Comparison of ENCODE assay signal across 8 cellular contexts in the genomic region with DNA sequence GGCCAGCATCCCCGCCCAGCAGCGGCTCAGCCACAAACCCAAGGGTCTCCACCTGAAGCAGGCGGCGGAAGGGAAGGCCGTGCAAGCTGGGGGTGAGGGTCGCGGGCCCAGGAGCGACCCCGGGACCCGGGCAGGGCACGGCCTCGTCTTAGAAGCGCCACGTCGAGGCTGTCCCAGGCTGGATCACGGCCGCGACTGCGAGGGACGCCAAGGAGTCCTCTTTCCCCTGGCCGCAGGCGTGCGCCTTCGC. TPM values are rescaled to one million over a fixed set of nuclear protein-coding genes. Genes with fewer than 3 reads are reported as not detected.
DNase-seq lines count a peak whose midpoint lies in the region; ATAC-seq and TF ChIP-seq lines count a peak whose summit lies in the region.

No MANE protein-coding gene starts in this region.

- no peak for ATAC-seq in CD4-positive, CD25-positive, alpha-beta regulatory T cell (ENCODE audit: low read depth in 2 of 2)
- ATAC-seq in natural killer cell treated with Interleukin-12 subunit alpha and Interleukin-12 subunit beta and Interleukin-15 and Interleukin-18, amount 100 ng/mL, for 72 hours, result no peak
- ATAC-seq in GM18907 (IDR thresholded peaks at IDR 0.05; ENCODE audit: unreplicated experiment), result no peak

- peaks cover 20% of the 10 kb centered on the region for H3K4me1 ChIP-seq in CD4-positive, CD25-positive, alpha-beta regulatory T cell (ENCODE audit: control insufficient read depth, insufficient read depth, low read length, poor library complexity, severe bottlenecking)
- peaks cover 9 to 22% of the 10 kb centered on the region in 2 donors for H3K4me1 ChIP-seq in duodenal mucosa (ENCODE audit: control insufficient read depth in 1 of 2, insufficient read depth in 2 of 2, low read length in 2 of 2)

- H3K9ac ChIP-seq in duodenal mucosa (ENCODE audit: low read depth in 1 of 2, low read length in 2 of 2), result peak overlapping the region; percentile 66 to 77

- DNase-seq in CD4-positive, CD25-positive, alpha-beta regulatory T cell, result no peak
- no peak for DNase-seq in natural killer cell treated with Interleukin-12 subunit alpha and Interleukin-12 subunit beta and Interleukin-15 and Interleukin-18, amount 100 ng/mL, for 72 hours (ENCODE audit: low spot score)
- no peak for DNase-seq in NCI-H2107 (lab: John Stamatoyannopoulos, UW)
- DNase-seq in occipital lobe (lab: John Stamatoyannopoulos, UW), result no peak
- DNase-seq in activated effector memory CD4-positive, alpha-beta T cell treated with Interleukin-2 at 50 U/mL for 16 hours, result no peak

- H3K27me3 ChIP-seq in CD4-positive, CD25-positive, alpha-beta regulatory T cell (ENCODE audit: control insufficient read depth, insufficient read depth, low read length), result no peaks in the 10 kb centered on the region
- H3K27me3 ChIP-seq in duodenal mucosa (ENCODE audit: control insufficient read depth in 1 of 2, insufficient read depth in 2 of 2, low read length in 2 of 2), result no peaks in the 10 kb centered on the region

- peak overlapping the region; percentile 38 for H3K27ac ChIP-seq in CD4-positive, CD25-positive, alpha-beta regulatory T cell (ENCODE audit: insufficient read depth, low read length, poor library complexity, severe bottlenecking)
- H3K27ac ChIP-seq in duodenal mucosa (ENCODE audit: low read depth, low read length), result no peak overlapping the region

- H3K4me3 Mint-ChIP-seq in CD4-positive, CD25-positive, alpha-beta regulatory T cell, result peak overlapping the region; percentile 88 to 96 (median 92)
- H3K4me3 Mint-ChIP-seq in natural killer cell treated with Interleukin-12 subunit alpha and Interleukin-12 subunit beta and Interleukin-15 and Interleukin-18, amount 100 ng/mL, for 72 hours, result peak overlapping the region; percentile 91

- TF ChIP-seq EP300 in Ishikawa (IDR thresholded peaks at IDR 0.05; ENCODE audit: borderline replicate concordance), result no peak

- peaks cover 3% of the 10 kb centered on the region for H3K36me3 Mint-ChIP-seq in CD4-positive, CD25-positive, alpha-beta regulatory T cell
- no peaks in the 10 kb centered on the region for H3K36me3 Mint-ChIP-seq in natural killer cell treated with Interleukin-12 subunit alpha and Interleukin-12 subunit beta and Interleukin-15 and Interleukin-18, amount 100 ng/mL, for 72 hours

- H3K4me1 Mint-ChIP-seq in CD4-positive, CD25-positive, alpha-beta regulatory T cell, result peaks cover 4 to 23% (median 13%) of the 10 kb centered on the region in 4 donors
- peaks cover 18 to 30% of the 10 kb centered on the region in 2 donors for H3K4me1 Mint-ChIP-seq in natural killer cell treated with Interleukin-12 subunit alpha and Interleukin-12 subunit beta and Interleukin-15 and Interleukin-18, amount 100 ng/mL, for 72 hours (ENCODE audit: low read depth in 2 of 2)

- H3K27ac Mint-ChIP-seq in CD4-positive, CD25-positive, alpha-beta regulatory T cell, result peak overlapping the region in 2 of 3 donors; percentile 60 to 86
- peak overlapping the region; percentile 68 to 77 for H3K27ac Mint-ChIP-seq in natural killer cell treated with Interleukin-12 subunit alpha and Interleukin-12 subunit beta and Interleukin-15 and Interleukin-18, amount 100 ng/mL, for 72 hours

- no peaks in the 10 kb centered on the region for H3K9me3 ChIP-seq in CD4-positive, CD25-positive, alpha-beta regulatory T cell (ENCODE audit: control insufficient read depth in 2 of 2, low read length in 2 of 2)
- H3K9me3 ChIP-seq in duodenal mucosa (ENCODE audit: control insufficient read depth in 1 of 2, low read length in 2 of 2), result no peaks in the 10 kb centered on the region

- H3K36me3 ChIP-seq in CD4-positive, CD25-positive, alpha-beta regulatory T cell (ENCODE audit: control insufficient read depth, insufficient read depth, low read length), result peaks cover 6% of the 10 kb centered on the region
- peaks cover 0 to 13% of the 10 kb centered on the region in 2 donors for H3K36me3 ChIP-seq in duodenal mucosa (ENCODE audit: control insufficient read depth in 1 of 2, insufficient read depth in 2 of 2, low read length in 2 of 2)

- H3K9me3 Mint-ChIP-seq in CD4-positive, CD25-positive, alpha-beta regulatory T cell, result peaks cover 0 to 1% (median 0%) of the 10 kb centered on the region in 7 donors
- no peaks in the 10 kb centered on the region for H3K9me3 Mint-ChIP-seq in natural killer cell treated with Interleukin-12 subunit alpha and Interleukin-12 subunit beta and Interleukin-15 and Interleukin-18, amount 100 ng/mL, for 72 hours

- no peak overlapping the region for H3K4me3 ChIP-seq in CD4-positive, CD25-positive, alpha-beta regulatory T cell (ENCODE audit: low read depth, low read length)
- peak overlapping the region; percentile 75 to 84 for H3K4me3 ChIP-seq in duodenal mucosa (ENCODE audit: low read depth in 1 of 2, low read length in 2 of 2)

- TF ChIP-seq RAD21 in Ishikawa (IDR thresholded peaks at IDR 0.05; ENCODE audit: low read depth), result no peak

- H3K27me3 Mint-ChIP-seq in CD4-positive, CD25-positive, alpha-beta regulatory T cell, result peaks cover 6% of the 10 kb centered on the region
- no peaks in the 10 kb centered on the region for H3K27me3 Mint-ChIP-seq in natural killer cell treated with Interleukin-12 subunit alpha and Interleukin-12 subunit beta and Interleukin-15 and Interleukin-18, amount 100 ng/mL, for 72 hours

TF ChIP-seq in Ishikawa, 13 proteins besides CTCF, POLR2A, EP300 and RAD21:
- TF ChIP-seq, protein P1, sequence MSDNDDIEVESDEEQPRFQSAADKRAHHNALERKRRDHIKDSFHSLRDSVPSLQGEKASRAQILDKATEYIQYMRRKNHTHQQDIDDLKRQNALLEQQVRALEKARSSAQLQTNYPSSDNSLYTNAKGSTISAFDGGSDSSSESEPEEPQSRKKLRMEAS (IDR thresholded peaks at IDR 0.05), result peak; percentile 93; the same call in 1 of the 2 replicates
- no peak for TF ChIP-seq TEAD4 (IDR thresholded peaks at IDR 0.05)

RNA-seq across cellular contexts. Expression of a gene that starts 0.5 kb away (rescaled TPM):
- total RNA-seq in CD4-positive, CD25-positive, alpha-beta regulatory T cell, result 6.8 TPM
- polyA plus RNA-seq in CD4-positive, CD25-positive, alpha-beta regulatory T cell, result 1 to 10 TPM; 3.3 to 6.9 (median 5.8) TPM
- total RNA-seq in natural killer cell treated with Interleukin-12 subunit alpha and Interleukin-12 subunit beta and Interleukin-15 and Interleukin-18, amount 100 ng/mL, for 72 hours, result 10 to 100 TPM; 36.1 to 79.5 TPM
- total RNA-seq in occipital lobe, result 10.8 TPM

RNA-seq across cellular contexts. Expression of a gene that starts 31.2 kb away (rescaled TPM):
- total RNA-seq in CD4-positive, CD25-positive, alpha-beta regulatory T cell, result not detected
- 1 to 10 TPM in 1 of 4 donors, under 1 TPM in 2, not detected in 1; 0.41 to 1.4 (median 0.67) TPM for polyA plus RNA-seq in CD4-positive, CD25-positive, alpha-beta regulatory T cell
- total RNA-seq in natural killer cell treated with Interleukin-12 subunit alpha and Interleukin-12 subunit beta and Interleukin-15 and Interleukin-18, amount 100 ng/mL, for 72 hours, result 10 to 100 TPM in 1 of 2 donors, 1 to 10 TPM in 1; 8.6 to 39.0 TPM
- 8.4 TPM for total RNA-seq in occipital lobe

RNA-seq across cellular contexts. Expression of a gene that starts 42.4 kb away (rescaled TPM):
- not detected for total RNA-seq in CD4-positive, CD25-positive, alpha-beta regulatory T cell
- polyA plus RNA-seq in CD4-positive, CD25-positive, alpha-beta regulatory T cell, result not detected
- not detected for total RNA-seq in natural killer cell treated with Interleukin-12 subunit alpha and Interleukin-12 subunit beta and Interleukin-15 and Interleukin-18, amount 100 ng/mL, for 72 hours
- total RNA-seq in occipital lobe, result 5.8 TPM

RNA-seq across cellular contexts. Expression of a gene that starts 46.2 kb away (rescaled TPM):
- total RNA-seq in CD4-positive, CD25-positive, alpha-beta regulatory T cell, result 5.8 TPM
- polyA plus RNA-seq in CD4-positive, CD25-positive, alpha-beta regulatory T cell, result 1 to 10 TPM in 3 of 4 donors, under 1 TPM in 1; 0.84 to 1.6 (median 1.2) TPM
- 10 to 100 TPM; 22.0 to 39.9 TPM for total RNA-seq in natural killer cell treated with Interleukin-12 subunit alpha and Interleukin-12 subunit beta and Interleukin-15 and Interleukin-18, amount 100 ng/mL, for 72 hours
- total RNA-seq in occipital lobe, result 22.3 TPM
